ENCODE assay signal across 27 cellular contexts in the genomic region with DNA sequence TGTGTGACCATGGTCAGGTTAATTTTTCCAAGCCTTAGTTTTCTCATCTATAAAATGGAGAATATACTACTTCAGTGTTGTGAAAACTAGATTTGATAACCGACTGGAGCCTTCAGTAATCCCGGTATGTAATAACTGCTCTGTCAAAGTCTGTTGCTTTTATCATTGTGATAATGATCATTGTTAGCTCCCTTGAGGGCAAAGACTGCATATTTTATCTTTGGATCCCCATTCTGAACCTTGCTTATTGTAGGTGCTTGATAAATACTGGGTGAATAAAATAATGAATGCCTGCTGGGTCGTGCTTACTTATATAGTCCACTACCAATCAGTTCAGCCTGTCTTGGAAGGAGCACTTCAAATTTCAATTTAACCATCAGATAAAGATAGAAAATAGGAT.
"Had no signal": no experiment of that assay in that cellular context is flagged by ENCODE, and none has a peak within 500 bp of the region (broad histone marks: within the 10 kb centered on the region; RNA-seq: fewer than 3 reads in every experiment).

No MANE protein-coding gene starts in this region.

- H3K27ac Mint-ChIP-seq: activated CD4-positive, alpha-beta T cell treated with anti-CD3 and anti-CD28 coated beads for 36 hours; activated naive CD4-positive, alpha-beta T cell treated with anti-CD3 and anti-CD28 coated beads for 36 hours; activated naive CD8-positive, alpha-beta T cell treated with anti-CD3 and anti-CD28 coated beads, Interleukin-2, amount 10 ng/mL, durations not matched to agents 7 days and 5 days; activated T-cell treated with anti-CD3 and anti-CD28 coated beads, Interleukin-2, amount 50 U/mL, for 72 hours; dendritic cell treated with granulocyte-macrophage colony-stimulating factor and Interleukin-4, amounts not matched to agents 40 ng/mL and 50 ng/mL, for 4 days; naive thymus-derived CD8-positive, alpha-beta T cell; T-helper 1 cell treated with Interleukin-12 subunit alpha and Interleukin-12 subunit beta and Interleukin-4 antibody, amounts not matched to agents 30 μg/mL and 1 μg/mL, for 36 hours had no signal

- FAIRE-seq: astrocyte, endometrium, kidney had no signal

- H3K4me1 Mint-ChIP-seq: activated CD4-positive, alpha-beta T cell treated with anti-CD3 and anti-CD28 coated beads for 36 hours; activated naive CD8-positive, alpha-beta T cell treated with anti-CD3 and anti-CD28 coated beads, Interleukin-2, amount 10 ng/mL, durations not matched to agents 7 days and 5 days; naive thymus-derived CD8-positive, alpha-beta T cell had no signal

- ATAC-seq: activated CD4-positive, alpha-beta T cell treated with anti-CD3 and anti-CD28 coated beads for 36 hours; activated T-cell treated with anti-CD3 and anti-CD28 coated beads, Interleukin-2, amount 50 U/mL, for 72 hours; left colon; naive thymus-derived CD8-positive, alpha-beta T cell; stimulated activated naive CD8-positive, alpha-beta T cell treated with anti-CD3 and anti-CD28 coated beads, Interleukin-15, Interleukin-2, amounts not matched to agents 100 U/mL and 50 U/mL, for 24 hours had no signal

- H3K36me3 Mint-ChIP-seq: activated naive CD8-positive, alpha-beta T cell treated with anti-CD3 and anti-CD28 coated beads, Interleukin-2, amount 10 ng/mL, durations not matched to agents 7 days and 5 days had no signal

- H3K9me3 Mint-ChIP-seq: activated naive CD4-positive, alpha-beta T cell treated with anti-CD3 and anti-CD28 coated beads for 36 hours; activated naive CD8-positive, alpha-beta T cell treated with anti-CD3 and anti-CD28 coated beads, Interleukin-2, amount 10 ng/mL, durations not matched to agents 7 days and 5 days; activated T-cell treated with anti-CD3 and anti-CD28 coated beads, Interleukin-2, amount 50 U/mL, for 72 hours; dendritic cell treated with granulocyte-macrophage colony-stimulating factor and Interleukin-4, amounts not matched to agents 40 ng/mL and 50 ng/mL, for 4 days; naive thymus-derived CD8-positive, alpha-beta T cell; T-helper 1 cell treated with Interleukin-12 subunit alpha and Interleukin-12 subunit beta and Interleukin-4 antibody, amounts not matched to agents 30 μg/mL and 1 μg/mL, for 36 hours had no signal

- H3K9me3 ChIP-seq: esophagus squamous epithelium, gastrocnemius medialis, upper lobe of left lung had no signal

- H3K27me3 ChIP-seq: esophagus squamous epithelium, gastrocnemius medialis, upper lobe of left lung had no signal

- H3K27me3 Mint-ChIP-seq: activated CD4-positive, alpha-beta T cell treated with anti-CD3 and anti-CD28 coated beads for 36 hours; activated naive CD8-positive, alpha-beta T cell treated with anti-CD3 and anti-CD28 coated beads, Interleukin-2, amount 10 ng/mL, durations not matched to agents 7 days and 5 days; dendritic cell treated with granulocyte-macrophage colony-stimulating factor and Interleukin-4, amounts not matched to agents 40 ng/mL and 50 ng/mL, for 4 days; naive thymus-derived CD8-positive, alpha-beta T cell had no signal

- H3K4me1 ChIP-seq: gastrocnemius medialis, upper lobe of left lung had no signal

- DNase-seq: activated CD4-positive, alpha-beta T cell treated with anti-CD3 and anti-CD28 coated beads for 36 hours; activated CD4-positive, CD25-positive, alpha-beta regulatory T cell; activated effector memory CD4-positive, alpha-beta T cell treated with Interleukin-2 at 50 U/mL for 16 hours; activated naive CD4-positive, alpha-beta T cell treated with anti-CD3 and anti-CD28 coated beads for 36 hours; activated naive CD8-positive, alpha-beta T cell treated with anti-CD3 and anti-CD28 coated beads, Interleukin-2, amount 10 ng/mL, durations not matched to agents 7 days and 5 days; activated T-cell treated with anti-CD3 and anti-CD28 coated beads for 4 hours; activated T-cell treated with anti-CD3 and anti-CD28 coated beads, Interleukin-2, amount 50 U/mL, for 72 hours; amniotic stem cell; central memory CD4-positive, alpha-beta T cell; effector CD4-positive, alpha-beta T cell; esophagus squamous epithelium; glutamatergic neuron; hippocampal formation; kidney; left colon; naive thymus-derived CD8-positive, alpha-beta T cell; stimulated activated CD4-positive, alpha-beta T cell treated with anti-CD3 and anti-CD28 coated beads, Interleukin-4, amount 100 ng/mL, for 1 hour; stimulated activated naive CD8-positive, alpha-beta T cell treated with anti-CD3 and anti-CD28 coated beads, Interleukin-15, Interleukin-2, amounts not matched to agents 100 U/mL and 50 U/mL, for 24 hours; SW 1271; T-helper 9 cell; upper lobe of left lung had no signal

- H3K27ac ChIP-seq: epithelial cell of prostate, gastrocnemius medialis, upper lobe of left lung had no signal

- H3K4me3 ChIP-seq: esophagus squamous epithelium, gastrocnemius medialis, upper lobe of left lung had no signal

- H3K36me3 ChIP-seq: esophagus squamous epithelium, gastrocnemius medialis, upper lobe of left lung had no signal

- H3K4me3 Mint-ChIP-seq: activated CD4-positive, alpha-beta T cell treated with anti-CD3 and anti-CD28 coated beads for 36 hours; activated naive CD4-positive, alpha-beta T cell treated with anti-CD3 and anti-CD28 coated beads for 36 hours; activated naive CD8-positive, alpha-beta T cell treated with anti-CD3 and anti-CD28 coated beads, Interleukin-2, amount 10 ng/mL, durations not matched to agents 7 days and 5 days; activated T-cell treated with anti-CD3 and anti-CD28 coated beads, Interleukin-2, amount 50 U/mL, for 72 hours; dendritic cell treated with granulocyte-macrophage colony-stimulating factor and Interleukin-4, amounts not matched to agents 40 ng/mL and 50 ng/mL, for 4 days; naive thymus-derived CD8-positive, alpha-beta T cell; T-helper 1 cell treated with Interleukin-12 subunit alpha and Interleukin-12 subunit beta and Interleukin-4 antibody, amounts not matched to agents 30 μg/mL and 1 μg/mL, for 36 hours had no signal
